ENCODE assay signal across 1 cellular context in the genomic region with DNA sequence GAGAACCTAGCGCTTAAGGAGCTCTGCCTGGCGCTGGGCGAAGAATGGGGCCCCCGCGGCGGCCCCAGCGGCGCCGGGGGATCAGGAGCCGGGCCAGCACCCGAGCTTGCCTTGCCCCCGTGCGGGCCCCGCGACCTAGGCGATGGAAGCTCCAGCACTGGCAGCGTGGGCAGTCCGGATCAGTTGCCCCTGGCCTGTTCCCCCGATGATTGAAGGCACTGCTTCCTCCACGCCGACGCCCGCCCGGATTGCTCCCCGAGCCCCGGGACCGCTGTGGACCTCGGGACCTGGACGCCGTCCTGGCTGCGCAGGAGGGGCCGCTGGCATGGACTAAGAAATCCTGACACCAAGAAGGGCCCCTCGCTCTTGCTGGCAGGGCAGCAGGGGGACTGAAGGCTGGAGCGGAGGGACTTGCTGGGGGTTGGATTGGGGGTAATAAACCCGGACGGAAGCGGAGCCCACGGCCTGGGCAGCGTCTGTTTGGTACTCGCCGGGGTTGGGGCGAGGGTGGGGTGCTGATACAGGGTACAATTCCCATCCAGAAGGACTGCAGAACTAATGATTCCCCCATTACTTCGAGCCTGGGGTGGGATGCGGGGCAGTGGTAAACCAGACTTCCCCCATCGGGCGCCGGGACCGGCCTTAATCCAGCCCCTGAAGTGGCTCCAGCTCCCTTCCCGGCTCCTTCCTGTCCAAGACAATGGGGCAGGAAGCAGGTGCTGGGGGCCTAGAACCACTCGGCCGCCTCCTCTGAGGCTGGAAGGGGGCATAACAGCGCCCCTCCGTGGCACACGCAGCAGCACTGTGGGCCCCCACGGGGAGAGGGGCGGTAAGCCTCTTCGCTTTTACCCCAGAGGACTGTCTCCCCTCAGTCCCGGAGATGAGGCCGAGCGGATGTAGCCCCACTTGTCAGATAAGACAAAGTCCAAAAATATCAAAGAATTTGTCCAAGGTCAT.
TF ChIP-seq lines count a peak whose summit lies in the region.

No MANE protein-coding gene starts in this region.

TF ChIP-seq in HepG2, 621 proteins besides CTCF, POLR2A, EP300 and RAD21 (continued from another document and continues in another):
- TF ChIP-seq, protein P1, sequence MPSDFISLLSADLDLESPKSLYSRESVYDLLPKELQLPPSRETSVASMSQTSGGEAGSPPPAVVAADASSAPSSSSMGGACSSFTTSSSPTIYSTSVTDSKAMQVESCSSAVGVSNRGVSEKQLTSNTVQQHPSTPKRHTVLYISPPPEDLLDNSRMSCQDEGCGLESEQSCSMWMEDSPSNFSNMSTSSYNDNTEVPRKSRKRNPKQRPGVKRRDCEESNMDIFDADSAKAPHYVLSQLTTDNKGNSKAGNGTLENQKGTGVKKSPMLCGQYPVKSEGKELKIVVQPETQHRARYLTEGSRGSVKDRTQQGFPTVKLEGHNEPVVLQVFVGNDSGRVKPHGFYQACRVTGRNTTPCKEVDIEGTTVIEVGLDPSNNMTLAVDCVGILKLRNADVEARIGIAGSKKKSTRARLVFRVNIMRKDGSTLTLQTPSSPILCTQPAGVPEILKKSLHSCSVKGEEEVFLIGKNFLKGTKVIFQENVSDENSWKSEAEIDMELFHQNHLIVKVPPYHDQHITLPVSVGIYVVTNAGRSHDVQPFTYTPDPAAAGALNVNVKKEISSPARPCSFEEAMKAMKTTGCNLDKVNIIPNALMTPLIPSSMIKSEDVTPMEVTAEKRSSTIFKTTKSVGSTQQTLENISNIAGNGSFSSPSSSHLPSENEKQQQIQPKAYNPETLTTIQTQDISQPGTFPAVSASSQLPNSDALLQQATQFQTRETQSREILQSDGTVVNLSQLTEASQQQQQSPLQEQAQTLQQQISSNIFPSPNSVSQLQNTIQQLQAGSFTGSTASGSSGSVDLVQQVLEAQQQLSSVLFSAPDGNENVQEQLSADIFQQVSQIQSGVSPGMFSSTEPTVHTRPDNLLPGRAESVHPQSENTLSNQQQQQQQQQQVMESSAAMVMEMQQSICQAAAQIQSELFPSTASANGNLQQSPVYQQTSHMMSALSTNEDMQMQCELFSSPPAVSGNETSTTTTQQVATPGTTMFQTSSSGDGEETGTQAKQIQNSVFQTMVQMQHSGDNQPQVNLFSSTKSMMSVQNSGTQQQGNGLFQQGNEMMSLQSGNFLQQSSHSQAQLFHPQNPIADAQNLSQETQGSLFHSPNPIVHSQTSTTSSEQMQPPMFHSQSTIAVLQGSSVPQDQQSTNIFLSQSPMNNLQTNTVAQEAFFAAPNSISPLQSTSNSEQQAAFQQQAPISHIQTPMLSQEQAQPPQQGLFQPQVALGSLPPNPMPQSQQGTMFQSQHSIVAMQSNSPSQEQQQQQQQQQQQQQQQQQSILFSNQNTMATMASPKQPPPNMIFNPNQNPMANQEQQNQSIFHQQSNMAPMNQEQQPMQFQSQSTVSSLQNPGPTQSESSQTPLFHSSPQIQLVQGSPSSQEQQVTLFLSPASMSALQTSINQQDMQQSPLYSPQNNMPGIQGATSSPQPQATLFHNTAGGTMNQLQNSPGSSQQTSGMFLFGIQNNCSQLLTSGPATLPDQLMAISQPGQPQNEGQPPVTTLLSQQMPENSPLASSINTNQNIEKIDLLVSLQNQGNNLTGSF (CRISPR knock-in tag; IDR thresholded peaks at IDR 0.05), result no peak
- TF ChIP-seq DNMT1 (CRISPR knock-in tag; IDR thresholded peaks at IDR 0.05) (no peak), HOXA7 (CRISPR knock-in tag; IDR thresholded peaks at IDR 0.05) (no peak), ZNF780A (CRISPR knock-in tag; IDR thresholded peaks at IDR 0.05) (no peak), ZKSCAN8 (CRISPR knock-in tag; IDR thresholded peaks at IDR 0.05; ENCODE audit: borderline replicate concordance) (no peak), FOXA1 (IDR thresholded peaks at IDR 0.05) (no peak), FOXA1 (CRISPR knock-in tag; IDR thresholded peaks at IDR 0.05) (no peak), TP53 (CRISPR knock-in tag; conservative IDR thresholded peaks at IDR 0.05) (no peak), RFX3 (CRISPR knock-in tag; IDR thresholded peaks at IDR 0.05) (no peak), ZNF75D (CRISPR knock-in tag; IDR thresholded peaks at IDR 0.05; ENCODE audit: borderline replicate concordance) (no peak), TEAD2 (CRISPR knock-in tag; IDR thresholded peaks at IDR 0.05) (0 out of 2 replicates have a peak, but pooled peaks have one; percentile 8), RFX1 (IDR thresholded peaks at IDR 0.05) (no peak), SRSF9 (IDR thresholded peaks at IDR 0.05; ENCODE audit: borderline replicate concordance, insufficient read depth, low read depth, low read length, poor library complexity, severe bottlenecking) (no peak), HIVEP1 (CRISPR knock-in tag; IDR thresholded peaks at IDR 0.05) (no peak), TBX3 (IDR thresholded peaks at IDR 0.05; ENCODE audit: borderline replicate concordance) (no peak), ETV6 (CRISPR knock-in tag; conservative IDR thresholded peaks at IDR 0.05) (no peak), ZNF335 (CRISPR knock-in tag; IDR thresholded peaks at IDR 0.05) (0 out of 2 replicates have a peak, but pooled peaks have one; percentile 23), ZNF225 (CRISPR knock-in tag; IDR thresholded peaks at IDR 0.05) (no peak), ZSCAN31 (CRISPR knock-in tag; IDR thresholded peaks at IDR 0.05; ENCODE audit: low read depth) (peak; percentile 29; the same call in 1 of the 2 replicates), PRPF4 (IDR thresholded peaks at IDR 0.05; ENCODE audit: low read depth, low read length, poor library complexity, severe bottlenecking) (no peak), CAMTA2 (CRISPR knock-in tag; IDR thresholded peaks at IDR 0.05; ENCODE audit: borderline replicate concordance) (no peak), KLF12 (CRISPR knock-in tag; IDR thresholded peaks at IDR 0.05; ENCODE audit: borderline replicate concordance) (0 out of 2 replicates have a peak, but pooled peaks have one; percentile 55), U2AF1 (optimal IDR thresholded peaks at IDR 0.05; ENCODE audit: low read depth, low read length) (peak; percentile 8), SMAD3 (CRISPR knock-in tag; IDR thresholded peaks at IDR 0.05) (peak; percentile 27; the same call in 1 of the 2 replicates), ZFP36 (IDR thresholded peaks at IDR 0.05; ENCODE audit: borderline replicate concordance, low read depth, low read length, partially characterized antibody) (peak; percentile 20), ZNF263 (CRISPR knock-in tag; IDR thresholded peaks at IDR 0.05) (peak; percentile 24; the same call in 1 of the 2 replicates), KDM6A (CRISPR knock-in tag; IDR thresholded peaks at IDR 0.05; ENCODE audit: low read depth) (no peak), ZNF496 (CRISPR knock-in tag; IDR thresholded peaks at IDR 0.05; ENCODE audit: insufficient replicate concordance) (no peak), FOXK2 (IDR thresholded peaks at IDR 0.05) (no peak), ZNF253 (CRISPR knock-in tag; IDR thresholded peaks at IDR 0.05; ENCODE audit: borderline replicate concordance) (no peak), KMT2B (CRISPR knock-in tag; IDR thresholded peaks at IDR 0.05) (no peak), HNRNPL (IDR thresholded peaks at IDR 0.05; ENCODE audit: low read depth, low read length) (0 out of 2 replicates have a peak, but pooled peaks have one; percentile 21), TMF1 (CRISPR knock-in tag; IDR thresholded peaks at IDR 0.05; ENCODE audit: low read depth) (no peak), FLYWCH1 (CRISPR knock-in tag; IDR thresholded peaks at IDR 0.05) (no peak), ZNF350 (CRISPR knock-in tag; IDR thresholded peaks at IDR 0.05; ENCODE audit: borderline replicate concordance, low read depth) (peak; percentile 23; the same call in 1 of the 2 replicates), ZNF772 (CRISPR knock-in tag; IDR thresholded peaks at IDR 0.05) (peak; percentile 54; the same call in 1 of the 2 replicates)
- TF ChIP-seq, protein P2, sequence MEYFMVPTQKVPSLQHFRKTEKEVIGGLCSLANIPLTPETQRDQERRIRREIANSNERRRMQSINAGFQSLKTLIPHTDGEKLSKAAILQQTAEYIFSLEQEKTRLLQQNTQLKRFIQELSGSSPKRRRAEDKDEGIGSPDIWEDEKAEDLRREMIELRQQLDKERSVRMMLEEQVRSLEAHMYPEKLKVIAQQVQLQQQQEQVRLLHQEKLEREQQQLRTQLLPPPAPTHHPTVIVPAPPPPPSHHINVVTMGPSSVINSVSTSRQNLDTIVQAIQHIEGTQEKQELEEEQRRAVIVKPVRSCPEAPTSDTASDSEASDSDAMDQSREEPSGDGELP (IDR thresholded peaks at IDR 0.05; ENCODE audit: borderline replicate concordance, low read depth), result no peak
- TF ChIP-seq, protein P3, sequence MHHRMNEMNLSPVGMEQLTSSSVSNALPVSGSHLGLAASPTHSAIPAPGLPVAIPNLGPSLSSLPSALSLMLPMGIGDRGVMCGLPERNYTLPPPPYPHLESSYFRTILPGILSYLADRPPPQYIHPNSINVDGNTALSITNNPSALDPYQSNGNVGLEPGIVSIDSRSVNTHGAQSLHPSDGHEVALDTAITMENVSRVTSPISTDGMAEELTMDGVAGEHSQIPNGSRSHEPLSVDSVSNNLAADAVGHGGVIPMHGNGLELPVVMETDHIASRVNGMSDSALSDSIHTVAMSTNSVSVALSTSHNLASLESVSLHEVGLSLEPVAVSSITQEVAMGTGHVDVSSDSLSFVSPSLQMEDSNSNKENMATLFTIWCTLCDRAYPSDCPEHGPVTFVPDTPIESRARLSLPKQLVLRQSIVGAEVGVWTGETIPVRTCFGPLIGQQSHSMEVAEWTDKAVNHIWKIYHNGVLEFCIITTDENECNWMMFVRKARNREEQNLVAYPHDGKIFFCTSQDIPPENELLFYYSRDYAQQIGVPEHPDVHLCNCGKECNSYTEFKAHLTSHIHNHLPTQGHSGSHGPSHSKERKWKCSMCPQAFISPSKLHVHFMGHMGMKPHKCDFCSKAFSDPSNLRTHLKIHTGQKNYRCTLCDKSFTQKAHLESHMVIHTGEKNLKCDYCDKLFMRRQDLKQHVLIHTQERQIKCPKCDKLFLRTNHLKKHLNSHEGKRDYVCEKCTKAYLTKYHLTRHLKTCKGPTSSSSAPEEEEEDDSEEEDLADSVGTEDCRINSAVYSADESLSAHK (CRISPR knock-in tag; IDR thresholded peaks at IDR 0.05; ENCODE audit: borderline replicate concordance), result no peak
- TF ChIP-seq, protein P4, sequence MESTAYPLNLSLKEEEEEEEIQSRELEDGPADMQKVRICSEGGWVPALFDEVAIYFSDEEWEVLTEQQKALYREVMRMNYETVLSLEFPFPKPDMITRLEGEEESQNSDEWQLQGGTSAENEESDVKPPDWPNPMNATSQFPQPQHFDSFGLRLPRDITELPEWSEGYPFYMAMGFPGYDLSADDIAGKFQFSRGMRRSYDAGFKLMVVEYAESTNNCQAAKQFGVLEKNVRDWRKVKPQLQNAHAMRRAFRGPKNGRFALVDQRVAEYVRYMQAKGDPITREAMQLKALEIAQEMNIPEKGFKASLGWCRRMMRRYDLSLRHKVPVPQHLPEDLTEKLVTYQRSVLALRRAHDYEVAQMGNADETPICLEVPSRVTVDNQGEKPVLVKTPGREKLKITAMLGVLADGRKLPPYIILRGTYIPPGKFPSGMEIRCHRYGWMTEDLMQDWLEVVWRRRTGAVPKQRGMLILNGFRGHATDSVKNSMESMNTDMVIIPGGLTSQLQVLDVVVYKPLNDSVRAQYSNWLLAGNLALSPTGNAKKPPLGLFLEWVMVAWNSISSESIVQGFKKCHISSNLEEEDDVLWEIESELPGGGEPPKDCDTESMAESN (CRISPR knock-in tag; conservative IDR thresholded peaks at IDR 0.05), result no peak
- TF ChIP-seq, protein P5, sequence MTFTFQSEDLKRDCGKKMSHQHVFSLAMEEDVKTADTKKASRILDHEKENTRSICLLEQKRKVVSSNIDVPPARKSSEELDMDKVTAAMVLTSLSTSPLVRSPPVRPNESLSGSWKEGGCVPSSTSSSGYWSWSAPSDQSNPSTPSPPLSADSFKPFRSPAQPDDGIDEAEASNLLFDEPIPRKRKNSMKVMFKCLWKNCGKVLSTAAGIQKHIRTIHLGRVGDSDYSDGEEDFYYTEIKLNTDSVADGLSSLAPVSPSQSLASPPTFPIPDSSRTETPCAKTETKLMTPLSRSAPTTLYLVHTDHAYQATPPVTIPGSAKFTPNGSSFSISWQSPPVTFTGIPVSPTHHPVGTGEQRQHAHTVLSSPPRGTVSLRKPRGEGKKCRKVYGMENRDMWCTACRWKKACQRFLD (CRISPR knock-in tag; IDR thresholded peaks at IDR 0.05; ENCODE audit: borderline replicate concordance), result no peak; the same call in 1 of the 2 replicates
- TF ChIP-seq, protein P6, sequence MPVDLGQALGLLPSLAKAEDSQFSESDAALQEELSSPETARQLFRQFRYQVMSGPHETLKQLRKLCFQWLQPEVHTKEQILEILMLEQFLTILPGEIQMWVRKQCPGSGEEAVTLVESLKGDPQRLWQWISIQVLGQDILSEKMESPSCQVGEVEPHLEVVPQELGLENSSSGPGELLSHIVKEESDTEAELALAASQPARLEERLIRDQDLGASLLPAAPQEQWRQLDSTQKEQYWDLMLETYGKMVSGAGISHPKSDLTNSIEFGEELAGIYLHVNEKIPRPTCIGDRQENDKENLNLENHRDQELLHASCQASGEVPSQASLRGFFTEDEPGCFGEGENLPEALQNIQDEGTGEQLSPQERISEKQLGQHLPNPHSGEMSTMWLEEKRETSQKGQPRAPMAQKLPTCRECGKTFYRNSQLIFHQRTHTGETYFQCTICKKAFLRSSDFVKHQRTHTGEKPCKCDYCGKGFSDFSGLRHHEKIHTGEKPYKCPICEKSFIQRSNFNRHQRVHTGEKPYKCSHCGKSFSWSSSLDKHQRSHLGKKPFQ (CRISPR knock-in tag; IDR thresholded peaks at IDR 0.05; ENCODE audit: insufficient replicate concordance), result peak; percentile 25
- TF ChIP-seq, protein P7, sequence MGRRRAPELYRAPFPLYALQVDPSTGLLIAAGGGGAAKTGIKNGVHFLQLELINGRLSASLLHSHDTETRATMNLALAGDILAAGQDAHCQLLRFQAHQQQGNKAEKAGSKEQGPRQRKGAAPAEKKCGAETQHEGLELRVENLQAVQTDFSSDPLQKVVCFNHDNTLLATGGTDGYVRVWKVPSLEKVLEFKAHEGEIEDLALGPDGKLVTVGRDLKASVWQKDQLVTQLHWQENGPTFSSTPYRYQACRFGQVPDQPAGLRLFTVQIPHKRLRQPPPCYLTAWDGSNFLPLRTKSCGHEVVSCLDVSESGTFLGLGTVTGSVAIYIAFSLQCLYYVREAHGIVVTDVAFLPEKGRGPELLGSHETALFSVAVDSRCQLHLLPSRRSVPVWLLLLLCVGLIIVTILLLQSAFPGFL (CRISPR knock-in tag; IDR thresholded peaks at IDR 0.05), result no peak
- TF ChIP-seq, protein P8, sequence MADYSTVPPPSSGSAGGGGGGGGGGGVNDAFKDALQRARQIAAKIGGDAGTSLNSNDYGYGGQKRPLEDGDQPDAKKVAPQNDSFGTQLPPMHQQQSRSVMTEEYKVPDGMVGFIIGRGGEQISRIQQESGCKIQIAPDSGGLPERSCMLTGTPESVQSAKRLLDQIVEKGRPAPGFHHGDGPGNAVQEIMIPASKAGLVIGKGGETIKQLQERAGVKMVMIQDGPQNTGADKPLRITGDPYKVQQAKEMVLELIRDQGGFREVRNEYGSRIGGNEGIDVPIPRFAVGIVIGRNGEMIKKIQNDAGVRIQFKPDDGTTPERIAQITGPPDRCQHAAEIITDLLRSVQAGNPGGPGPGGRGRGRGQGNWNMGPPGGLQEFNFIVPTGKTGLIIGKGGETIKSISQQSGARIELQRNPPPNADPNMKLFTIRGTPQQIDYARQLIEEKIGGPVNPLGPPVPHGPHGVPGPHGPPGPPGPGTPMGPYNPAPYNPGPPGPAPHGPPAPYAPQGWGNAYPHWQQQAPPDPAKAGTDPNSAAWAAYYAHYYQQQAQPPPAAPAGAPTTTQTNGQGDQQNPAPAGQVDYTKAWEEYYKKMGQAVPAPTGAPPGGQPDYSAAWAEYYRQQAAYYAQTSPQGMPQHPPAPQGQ (CRISPR knock-in tag; IDR thresholded peaks at IDR 0.05; ENCODE audit: borderline replicate concordance), result no peak
- TF ChIP-seq, protein P9, sequence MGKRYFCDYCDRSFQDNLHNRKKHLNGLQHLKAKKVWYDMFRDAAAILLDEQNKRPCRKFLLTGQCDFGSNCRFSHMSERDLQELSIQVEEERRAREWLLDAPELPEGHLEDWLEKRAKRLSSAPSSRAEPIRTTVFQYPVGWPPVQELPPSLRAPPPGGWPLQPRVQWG (CRISPR knock-in tag; IDR thresholded peaks at IDR 0.05; ENCODE audit: borderline replicate concordance, low read depth), result no peak
